ENCODE assay signal across 8 cellular contexts in the genomic region with DNA sequence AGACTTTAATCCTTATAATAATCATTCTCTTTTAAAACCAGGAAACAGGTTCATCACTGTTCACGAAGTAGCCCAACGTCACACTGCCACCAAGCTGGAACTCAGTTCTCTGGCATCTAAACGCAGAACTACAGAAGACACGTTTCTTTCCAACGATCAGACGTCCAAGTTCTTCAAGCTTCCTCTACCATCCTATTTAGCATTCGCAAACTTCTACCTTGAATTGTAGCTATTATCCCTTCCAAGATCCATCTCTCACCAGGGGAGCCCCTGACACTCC. TPM values are rescaled to one million over a fixed set of nuclear protein-coding genes. Genes with fewer than 3 reads are reported as not detected.
DNase-seq lines count a peak whose midpoint lies in the region; ATAC-seq and TF ChIP-seq lines count a peak whose summit lies in the region.

No MANE protein-coding gene starts in this region.

- peak overlapping the region; percentile 77 for H3K27ac Mint-ChIP-seq in activated T-helper 2 cell treated with anti-CD3 and anti-CD28 coated beads, Interferon-gamma antibody, Interleukin-2, Interleukin-4, amounts not matched to agents 10 μg/mL and 5 μg/mL and 100 μg/mL, durations not matched to agents 14 hours and 24 hours and 36 hours
- H3K27ac Mint-ChIP-seq in glutamatergic neuron (ENCODE audit: unreplicated experiment) (peak overlapping the region; percentile 95), osteocyte (ENCODE audit: unreplicated experiment) (peak overlapping the region; percentile 95)

- H3K36me3 Mint-ChIP-seq in activated T-helper 2 cell treated with anti-CD3 and anti-CD28 coated beads, Interferon-gamma antibody, Interleukin-2, Interleukin-4, amounts not matched to agents 10 μg/mL and 5 μg/mL and 100 μg/mL, durations not matched to agents 14 hours and 24 hours and 36 hours (ENCODE audit: low read depth) = no peaks in the 10 kb centered on the region
- no peaks in the 10 kb centered on the region for H3K36me3 Mint-ChIP-seq in glutamatergic neuron (ENCODE audit: unreplicated experiment)
- no peaks in the 10 kb centered on the region for H3K36me3 Mint-ChIP-seq in osteocyte (ENCODE audit: unreplicated experiment)

- peak; percentile 3 to 24 for DNase-seq in stimulated activated CD4-positive, alpha-beta T cell treated with anti-CD3 and anti-CD28 coated beads, Interleukin-4, amount 100 ng/mL, for 4 hours
- no peak for DNase-seq in stimulated activated CD4-positive, alpha-beta T cell treated with anti-CD3 and anti-CD28 coated beads, Interleukin-1b, Interleukin-23, amount 100 ng/mL, for 48 hours
- peak; percentile 36 for DNase-seq in NCI-H146 treated with DMSO at 0.1 percent for 48 hours (lab: John Stamatoyannopoulos, UW; ENCODE audit: unreplicated experiment)
- peak; percentile 18 for DNase-seq in activated T-helper 2 cell treated with anti-CD3 and anti-CD28 coated beads, Interferon-gamma antibody, Interleukin-2, Interleukin-4, amounts not matched to agents 10 μg/mL and 5 μg/mL and 100 μg/mL, durations not matched to agents 14 hours and 24 hours and 36 hours (ENCODE audit: low spot score)
- no peak for DNase-seq in glutamatergic neuron
- DNase-seq in osteocyte (ENCODE audit: extremely low spot score, unreplicated experiment) = no peak
- no peak for DNase-seq in NCI-H2029 treated with DMSO at 0.1 percent for 48 hours (lab: John Stamatoyannopoulos, UW)

- H3K4me3 Mint-ChIP-seq in activated T-helper 2 cell treated with anti-CD3 and anti-CD28 coated beads, Interferon-gamma antibody, Interleukin-2, Interleukin-4, amounts not matched to agents 10 μg/mL and 5 μg/mL and 100 μg/mL, durations not matched to agents 14 hours and 24 hours and 36 hours (ENCODE audit: low read depth) = peak overlapping the region; percentile 96
- peak overlapping the region; percentile 94 for H3K4me3 Mint-ChIP-seq in glutamatergic neuron (ENCODE audit: unreplicated experiment)
- H3K4me3 Mint-ChIP-seq in osteocyte (ENCODE audit: unreplicated experiment) = peak overlapping the region; percentile 94

- peak; percentile 7 for ATAC-seq in HG02623 (IDR thresholded peaks at IDR 0.05; ENCODE audit: unreplicated experiment)

- no peak for TF ChIP-seq CTCF in glutamatergic neuron (IDR thresholded peaks at IDR 0.05; ENCODE audit: partially characterized antibody, unreplicated experiment)
- peak; percentile 29 for TF ChIP-seq CTCF in osteocyte (IDR thresholded peaks at IDR 0.05)

- no peaks in the 10 kb centered on the region for H3K9me3 Mint-ChIP-seq in activated T-helper 2 cell treated with anti-CD3 and anti-CD28 coated beads, Interferon-gamma antibody, Interleukin-2, Interleukin-4, amounts not matched to agents 10 μg/mL and 5 μg/mL and 100 μg/mL, durations not matched to agents 14 hours and 24 hours and 36 hours
- peaks cover 4% of the 10 kb centered on the region for H3K9me3 Mint-ChIP-seq in glutamatergic neuron (ENCODE audit: unreplicated experiment)
- H3K9me3 Mint-ChIP-seq in osteocyte (ENCODE audit: unreplicated experiment) = no peaks in the 10 kb centered on the region

- H3K27me3 Mint-ChIP-seq in activated T-helper 2 cell treated with anti-CD3 and anti-CD28 coated beads, Interferon-gamma antibody, Interleukin-2, Interleukin-4, amounts not matched to agents 10 μg/mL and 5 μg/mL and 100 μg/mL, durations not matched to agents 14 hours and 24 hours and 36 hours (ENCODE audit: low read depth) = peaks cover 7% of the 10 kb centered on the region
- H3K27me3 Mint-ChIP-seq in glutamatergic neuron (ENCODE audit: unreplicated experiment) = peaks cover 3% of the 10 kb centered on the region
- H3K27me3 Mint-ChIP-seq in osteocyte (ENCODE audit: unreplicated experiment) = no peaks in the 10 kb centered on the region

- H3K4me1 Mint-ChIP-seq in activated T-helper 2 cell treated with anti-CD3 and anti-CD28 coated beads, Interferon-gamma antibody, Interleukin-2, Interleukin-4, amounts not matched to agents 10 μg/mL and 5 μg/mL and 100 μg/mL, durations not matched to agents 14 hours and 24 hours and 36 hours (ENCODE audit: low read depth) = peaks cover 48% of the 10 kb centered on the region
- peaks cover 7% of the 10 kb centered on the region for H3K4me1 Mint-ChIP-seq in glutamatergic neuron (ENCODE audit: low read depth, unreplicated experiment)
- peaks cover 27% of the 10 kb centered on the region for H3K4me1 Mint-ChIP-seq in osteocyte (ENCODE audit: unreplicated experiment)

- intact Hi-C loops in activated T-helper 2 cell treated with anti-CD3 and anti-CD28 coated beads, Interferon-gamma antibody, Interleukin-2, Interleukin-4, amounts not matched to agents 10 μg/mL and 5 μg/mL and 100 μg/mL, durations not matched to agents 14 hours and 24 hours and 36 hours (cut with micrococcal nuclease) = loop anchor here (1.0 to 10.0 kb wide), 5 partner anchors 16 to 766 kb away; partner anchors contain the start of genes PTER and VIM

RNA-seq across cellular contexts. Expression of gene TRDMT1, which starts 0.6 kb away (rescaled TPM):
- total RNA-seq in activated T-helper 2 cell treated with anti-CD3 and anti-CD28 coated beads, Interferon-gamma antibody, Interleukin-2, Interleukin-4, amounts not matched to agents 10 μg/mL and 5 μg/mL and 100 μg/mL, durations not matched to agents 14 hours and 24 hours and 36 hours = 3.2 and 4.2 TPM in 2 replicates
- total RNA-seq in glutamatergic neuron (ENCODE audit: unreplicated experiment) = 8.9 TPM
- total RNA-seq in osteocyte = 5.9 and 6.6 TPM in 2 replicates

RNA-seq across cellular contexts. Expression of gene VIM, which starts 27.2 kb away (rescaled TPM):
- 337 and 342 TPM in 2 replicates for total RNA-seq in activated T-helper 2 cell treated with anti-CD3 and anti-CD28 coated beads, Interferon-gamma antibody, Interleukin-2, Interleukin-4, amounts not matched to agents 10 μg/mL and 5 μg/mL and 100 μg/mL, durations not matched to agents 14 hours and 24 hours and 36 hours
- total RNA-seq in glutamatergic neuron (ENCODE audit: unreplicated experiment) (106 TPM), osteocyte (2,114 and 2,178 TPM in 2 replicates)

Comparison
In these comparisons a context has a peak if more than half of its experiments do, and no peak if none do; other contexts are left out.
1. DNase-seq: peak in stimulated activated CD4-positive, alpha-beta T cell treated with anti-CD3 and anti-CD28 coated beads, Interleukin-4, amount 100 ng/mL, for 4 hours (2 of 2), NCI-H146 treated with DMSO at 0.1 percent for 48 hours (single experiment) and activated T-helper 2 cell treated with anti-CD3 and anti-CD28 coated beads, Interferon-gamma antibody, Interleukin-2, Interleukin-4, amounts not matched to agents 10 μg/mL and 5 μg/mL and 100 μg/mL, durations not matched to agents 14 hours and 24 hours and 36 hours (single experiment); none in stimulated activated CD4-positive, alpha-beta T cell treated with anti-CD3 and anti-CD28 coated beads, Interleukin-1b, Interleukin-23, amount 100 ng/mL, for 48 hours (single experiment), glutamatergic neuron (single experiment), osteocyte (single experiment) and NCI-H2029 treated with DMSO at 0.1 percent for 48 hours (single experiment).
2. Peak in every context shown above with its lines, with median percentiles within 50 percentile points of each other: H3K27ac Mint-ChIP-seq and H3K4me3 Mint-ChIP-seq.